In the genomic region with DNA sequence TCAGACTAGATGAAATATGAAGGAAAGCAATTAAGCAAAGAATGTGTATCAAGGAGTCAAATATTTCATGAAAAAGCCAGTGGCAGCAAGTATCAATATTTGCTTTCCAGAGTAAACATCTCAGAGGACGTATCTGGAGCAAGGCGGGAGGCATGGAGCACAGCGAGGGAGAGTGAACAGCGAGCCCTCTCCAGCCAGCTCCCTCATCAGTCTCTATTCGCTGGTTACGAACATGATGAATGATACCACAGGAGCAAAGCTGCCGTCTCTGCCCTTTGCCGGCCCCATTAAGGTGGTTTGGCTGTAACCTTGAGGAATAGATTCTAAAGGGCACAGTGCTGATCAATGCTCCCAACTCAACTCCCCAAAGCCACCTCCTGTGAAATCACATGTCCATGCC, we compare ENCODE assay signal across 26 cellular contexts.
"Had no signal": no experiment of that assay in that cellular context is flagged by ENCODE, and none has a peak within 500 bp of the region (broad histone marks: within the 10 kb centered on the region; RNA-seq: fewer than 3 reads in every experiment).

No MANE protein-coding gene starts in this region.

- H3K9me3 ChIP-seq: gastrocnemius medialis, mucosa of descending colon, neutrophil, prostate gland, right atrium auricular region, stomach, testis, tibial artery had no signal

- H3K4me3 ChIP-seq: gastrocnemius medialis, mucosa of descending colon, prostate gland, right atrium auricular region, smooth muscle cell, stomach, testis, tibial artery had no signal

- H3K4me1 ChIP-seq: gastrocnemius medialis, parathyroid adenoma, prostate gland, right atrium auricular region, testis, tibial artery had no signal

- H3K4me3 Mint-ChIP-seq: mesothelial cell of epicardium; naive B cell; natural killer cell treated with Interleukin-12 subunit alpha and Interleukin-12 subunit beta and Interleukin-15 and Interleukin-18, amount 100 ng/mL, for 72 hours; neural crest cell; type B pancreatic cell had no signal

- DNase-seq: cortex of kidney; effector CD4-positive, alpha-beta T cell; foreskin fibroblast; gastrocnemius medialis; head of caudate nucleus; mesenchymal stem cell; mucosa of descending colon; naive B cell; stimulated activated CD4-positive, alpha-beta T cell treated with anti-CD3 and anti-CD28 coated beads, Interleukin-12 subunit alpha, Interleukin-12 subunit beta, amount 100 ng/mL, for 4 hours; stimulated activated CD4-positive, alpha-beta T cell treated with anti-CD3 and anti-CD28 coated beads, Interleukin-1b, Interleukin-23, amount 100 ng/mL, for 48 hours; stimulated activated CD4-positive, alpha-beta T cell treated with anti-CD3 and anti-CD28 coated beads, Interleukin-4, amount 100 ng/mL, for 1 hour; stimulated activated CD8-positive, alpha-beta memory T cell treated with anti-CD3 and anti-CD28 coated beads, Interleukin-4, amount 100 ng/mL, for 48 hours; stimulated activated naive CD4-positive, alpha-beta T cell; stomach; testis; tibial artery had no signal

- H3K9me3 Mint-ChIP-seq: neural crest cell, type B pancreatic cell had no signal

- H3K27ac Mint-ChIP-seq: mesothelial cell of epicardium; naive B cell; natural killer cell treated with Interleukin-12 subunit alpha and Interleukin-12 subunit beta and Interleukin-15 and Interleukin-18, amount 100 ng/mL, for 72 hours; type B pancreatic cell had no signal

- H3K27ac ChIP-seq: gastrocnemius medialis, neutrophil, parathyroid adenoma, prostate gland, right atrium auricular region, stomach, testis, tibial artery had no signal

- H3K27me3 ChIP-seq: gastrocnemius medialis, neutrophil, right atrium auricular region, stomach, testis, tibial artery had no signal

- H3K36me3 Mint-ChIP-seq: mesothelial cell of epicardium; natural killer cell treated with Interleukin-12 subunit alpha and Interleukin-12 subunit beta and Interleukin-15 and Interleukin-18, amount 100 ng/mL, for 72 hours; type B pancreatic cell had no signal

- H3K36me3 ChIP-seq: gastrocnemius medialis, neutrophil, prostate gland, right atrium auricular region, stomach, tibial artery had no signal

- H3K27me3 Mint-ChIP-seq: natural killer cell treated with Interleukin-12 subunit alpha and Interleukin-12 subunit beta and Interleukin-15 and Interleukin-18, amount 100 ng/mL, for 72 hours had no signal

- H3K4me1 Mint-ChIP-seq: naive B cell, neural crest cell had no signal

- ATAC-seq: gastrocnemius medialis; mucosa of descending colon; natural killer cell treated with Interleukin-12 subunit alpha and Interleukin-12 subunit beta and Interleukin-15 and Interleukin-18, amount 100 ng/mL, for 72 hours; sciatic nerve had no signal
